13 cellular contexts compared by ENCODE assay signal in genomic region chr15:81524496-81524895, GRCh38.
"Had no signal": no experiment of that assay in that cellular context is flagged by ENCODE, and none has a peak within 500 bp of the region (broad histone marks: within the 10 kb centered on the region; RNA-seq: fewer than 3 reads in every experiment).

No MANE protein-coding gene starts in this region.

- ATAC-seq: effector memory CD8-positive, alpha-beta T cell; esophagus mucosa; foreskin keratinocyte; gastrocnemius medialis; gastroesophageal sphincter; heart left ventricle; heart right ventricle had no signal

- H3K4me1 ChIP-seq: colonic mucosa, esophagus squamous epithelium, foreskin keratinocyte, gastrocnemius medialis, gastroesophageal sphincter, heart left ventricle had no signal

- H3K36me3 ChIP-seq: colonic mucosa, esophagus muscularis mucosa, esophagus squamous epithelium, gastrocnemius medialis, gastroesophageal sphincter, heart left ventricle, heart right ventricle had no signal

- H3K4me3 ChIP-seq: colonic mucosa, coronary artery, dorsolateral prefrontal cortex, esophagus muscularis mucosa, esophagus squamous epithelium, gastrocnemius medialis, gastroesophageal sphincter, heart left ventricle, heart right ventricle had no signal

- H3K27ac ChIP-seq: colonic mucosa, coronary artery, dorsolateral prefrontal cortex, epithelial cell of prostate, esophagus muscularis mucosa, esophagus squamous epithelium, foreskin keratinocyte, gastrocnemius medialis, gastroesophageal sphincter, heart left ventricle, heart right ventricle had no signal

- H3K9me3 ChIP-seq: colonic mucosa, esophagus muscularis mucosa, esophagus squamous epithelium, gastrocnemius medialis, gastroesophageal sphincter, heart left ventricle, heart right ventricle had no signal
